In genomic region chr5:72280655-72281069, GRCh38 we compare ENCODE assay signal across 8 cellular contexts. TPM values are rescaled to one million over a fixed set of nuclear protein-coding genes. Genes with fewer than 3 reads are reported as not detected.
DNase-seq lines count a peak whose midpoint lies in the region; ATAC-seq and TF ChIP-seq lines count a peak whose summit lies in the region.

No MANE protein-coding gene starts in this region.

- TF ChIP-seq CTCF in tibial nerve (IDR thresholded peaks at IDR 0.05) = peak; percentile 20 to 65 (median 51)

- peak overlapping the region in 3 of 4 donors; percentile 13 to 78 (median 73) for H3K27ac ChIP-seq in tibial nerve

- WGBS in tibial nerve, 2 donors = 3 to 13% methylated on average over 2 of the region's 2 CpGs

- DNase-seq in SIG-M5 treated with dmso at 0.1 percent for 504 hours (lab: John Stamatoyannopoulos, UW; ENCODE audit: unreplicated experiment) = peak; percentile 30
- DNase-seq in SIG-M5 (lab: John Stamatoyannopoulos, UW) = no peak
- peak; percentile 7 for DNase-seq in SW480 (ENCODE audit: low spot score)
- no peak for DNase-seq in left ventricle myocardium superior
- DNase-seq in tibial nerve (ENCODE audit: low spot score in 2 of 2) = peak in 1 of 2 donors; percentile 28
- DNase-seq in NCI-H1048 (lab: John Stamatoyannopoulos, UW) = no peak
- no peak for DNase-seq in NCI-H2029 (lab: John Stamatoyannopoulos, UW)
- DNase-seq in DMS79 (lab: John Stamatoyannopoulos, UW) = no peak

- no peaks in the 10 kb centered on the region for H3K27me3 ChIP-seq in tibial nerve

- peaks cover 0 to 40% (median 7%) of the 10 kb centered on the region in 4 donors for H3K4me1 ChIP-seq in tibial nerve

- TF ChIP-seq POLR2A in tibial nerve (IDR thresholded peaks at IDR 0.05) = no peak

- peaks cover 0 to 3% (median 1%) of the 10 kb centered on the region in 4 donors for H3K9me3 ChIP-seq in tibial nerve

- TF ChIP-seq EP300 in tibial nerve (IDR thresholded peaks at IDR 0.05) = no peak

- peak; percentile 58 for ATAC-seq in left ventricle myocardium superior

- H3K4me3 ChIP-seq in tibial nerve = no peak overlapping the region

- H3K36me3 ChIP-seq in tibial nerve = peaks cover 0 to 14% (median 0%) of the 10 kb centered on the region in 3 donors

- intact Hi-C loops in left ventricle myocardium superior (cut with micrococcal nuclease) = no loop called here

RNA-seq across cellular contexts. Expression of gene MRPS27, which starts 39.4 kb away (rescaled TPM):
- total RNA-seq in left ventricle myocardium superior = 80.1 TPM
- total RNA-seq in tibial nerve = 10 to 100 TPM; 44.4 to 59.0 (median 47.4) TPM

RNA-seq across cellular contexts. Expression of gene PTCD2, which starts 39.5 kb away (rescaled TPM):
- total RNA-seq in left ventricle myocardium superior = 17.7 TPM
- 10 to 100 TPM in 3 of 4 donors, 1 to 10 TPM in 1; 6.3 to 17.4 (median 11.8) TPM for total RNA-seq in tibial nerve

Comparison
In these comparisons a context has a peak if more than half of its experiments do, and no peak if none do; other contexts are left out.
1. DNase-seq: peak in SIG-M5 treated with dmso at 0.1 percent for 504 hours (single experiment) and SW480 (single experiment); none in SIG-M5 (single experiment), left ventricle myocardium superior (single experiment), NCI-H1048 (single experiment), NCI-H2029 (single experiment) and DMS79 (single experiment).